Comparison of ENCODE assay signal across 27 cellular contexts in the genomic region with DNA sequence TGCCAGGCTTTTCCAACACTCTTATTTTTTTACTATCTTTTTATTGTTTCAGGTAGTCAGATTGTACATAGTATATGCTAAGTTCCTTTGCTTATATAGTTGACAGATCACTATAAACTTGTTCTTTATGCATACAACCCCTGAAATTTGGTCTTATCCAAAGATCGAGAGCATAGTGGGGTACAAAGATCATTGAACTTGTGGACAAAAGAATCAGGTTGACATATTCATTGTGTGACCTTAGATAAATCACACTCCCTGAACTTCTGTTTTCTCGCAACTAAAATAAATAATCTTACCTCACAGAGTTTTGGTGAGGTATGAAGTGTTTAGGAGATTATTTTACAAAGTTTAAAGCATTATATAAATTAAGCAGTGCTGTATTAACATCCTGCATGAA.
"Had no signal": no experiment of that assay in that cellular context is flagged by ENCODE, and none has a peak within 500 bp of the region (broad histone marks: within the 10 kb centered on the region; RNA-seq: fewer than 3 reads in every experiment).

No MANE protein-coding gene starts in this region.

- H3K9me3 ChIP-seq: stomach, suprapubic skin, testis, thoracic aorta, thyroid gland, tibial artery, tibial nerve, transverse colon, upper lobe of left lung, upper lobe of right lung, uterus, vagina had no signal

- H3K27me3 ChIP-seq: stomach, suprapubic skin, testis, thyroid gland, tibial artery, tibial nerve, transverse colon, upper lobe of left lung, upper lobe of right lung, uterus, vagina had no signal

- DNase-seq: stimulated activated CD4-positive, alpha-beta T cell treated with anti-CD3 and anti-CD28 coated beads, Interleukin-2, amount 100 ng/mL, for 48 hours; stimulated activated CD4-positive, alpha-beta T cell treated with anti-CD3 and anti-CD28 coated beads, Interleukin-4, amount 100 ng/mL, for 1 hour; stimulated activated CD4-positive, alpha-beta T cell treated with anti-CD3 and anti-CD28 coated beads, Interleukin-4, amount 100 ng/mL, for 24 hours; stimulated activated CD4-positive, alpha-beta T cell treated with anti-CD3 and anti-CD28 coated beads, Interleukin-4, amount 100 ng/mL, for 4 hours; stimulated activated CD8-positive, alpha-beta memory T cell treated with anti-CD3 and anti-CD28 coated beads, Interleukin-4, amount 100 ng/mL, for 48 hours; stimulated activated naive B cell treated with anti-CD40 and anti-IgM and Interleukin-4, amounts not matched to agents 10 μg/mL and 1 μg/mL and 100 μg/mL, for 72 hours; stimulated activated naive CD4-positive, alpha-beta T cell; stimulated activated naive CD4-positive, alpha-beta T cell treated with Interleukin-2 at 50 U/mL for 16 hours; stimulated activated naive CD8-positive, alpha-beta T cell treated with anti-CD3 and anti-CD28 coated beads, Interleukin-15, amount 100 ng/mL, for 72 hours; stimulated activated naive CD8-positive, alpha-beta T cell treated with anti-CD3 and anti-CD28 coated beads, Interleukin-15, Interleukin-2, amounts not matched to agents 100 U/mL and 50 U/mL, for 24 hours; stomach; substantia nigra; testis; thyroid gland; tibial artery; transverse colon; trophoblast cell; upper lobe of left lung; upper lobe of right lung; uterus had no signal

- H3K36me3 ChIP-seq: stomach, suprapubic skin, thoracic aorta, thyroid gland, tibial artery, tibial nerve, transverse colon, upper lobe of left lung, upper lobe of right lung, uterus, vagina had no signal

- FAIRE-seq: urothelium cell line had no signal

- H3K27ac ChIP-seq: stomach, suprapubic skin, testis, thoracic aorta, thyroid gland, tibial artery, tibial nerve, transverse colon, upper lobe of left lung, upper lobe of right lung, uterus, vagina had no signal

- ATAC-seq: stimulated activated effector memory CD8-positive, alpha-beta T cell treated with anti-CD3 and anti-CD28 coated beads, Interleukin-12 subunit alpha, Interleukin-12 subunit beta, amount 100 ng/mL, for 72 hours; stimulated activated memory B cell treated with anti-CD40 and anti-IgM and Interleukin-4, amounts not matched to agents 10 μg/mL and 1 μg/mL and 100 μg/mL, for 72 hours; stimulated activated naive B cell treated with anti-CD40 and anti-IgM and Interleukin-4, amounts not matched to agents 10 μg/mL and 1 μg/mL and 100 μg/mL, for 72 hours; stimulated activated naive CD8-positive, alpha-beta T cell treated with anti-CD3 and anti-CD28 coated beads, Interleukin-15, amount 100 ng/mL, for 72 hours; stimulated activated naive CD8-positive, alpha-beta T cell treated with anti-CD3 and anti-CD28 coated beads, Interleukin-15, Interleukin-2, amounts not matched to agents 100 U/mL and 50 U/mL, for 24 hours; upper lobe of right lung had no signal

- H3K4me1 ChIP-seq: thyroid gland, upper lobe of left lung, upper lobe of right lung, uterus had no signal

- H3K4me3 ChIP-seq: stomach, suprapubic skin, testis, thoracic aorta, thyroid gland, tibial artery, tibial nerve, transverse colon, upper lobe of left lung, upper lobe of right lung, uterus, vagina had no signal
